16 cellular contexts compared by ENCODE assay signal in genomic region chr1:24387636-24388035, GRCh38. TPM values are rescaled to one million over a fixed set of nuclear protein-coding genes. Genes with fewer than 3 reads are reported as not detected.
A peak's percentile ranks its signal among the peaks of the same experiment; 100 is the strongest.
DNase-seq lines count a peak whose midpoint lies in the region; ATAC-seq and TF ChIP-seq lines count a peak whose summit lies in the region.
"Had no signal": no experiment of that assay in that cellular context is flagged by ENCODE, and none has a peak within 500 bp of the region (broad histone marks: within the 10 kb centered on the region; RNA-seq: fewer than 3 reads in every experiment).

No MANE protein-coding gene starts in this region.

- no peak overlapping the region for H3K27ac Mint-ChIP-seq in activated CD8-positive, alpha-beta memory T cell treated with anti-CD3 and anti-CD28 coated beads, Interleukin-2, amount 10 ng/mL, durations not matched to agents 7 days and 5 days
- H3K27ac Mint-ChIP-seq in Calu3 (ENCODE audit: unreplicated experiment): peak overlapping the region; percentile 50
- H3K27ac Mint-ChIP-seq: B cell had no signal

- CTCF ChIA-PET in activated CD8-positive, alpha-beta memory T cell treated with anti-CD3 and anti-CD28 coated beads, Interleukin-2, amount 10 ng/mL, durations not matched to agents 7 days and 5 days (lab: Charles Lee): interaction anchor here (1.2 to 9.8 kb wide), 4 partner anchors 26 to 188 kb away, joined by 3 to 137 read pairs (median 4); partner anchors contain the start of gene STPG1
- CTCF ChIA-PET in Calu3 (lab: Charles Lee): interaction anchor here (2.0 kb wide), 1 partner anchor 186 kb away, joined by 9 read pairs; no protein-coding TSS in a partner anchor

- intact Hi-C loops in Calu3 (cut with micrococcal nuclease; ENCODE audit: unreplicated experiment): no loop called here

- no TSS peak for BruUV-seq in Calu3 (replicated peaks; lab: Mats Ljungman, UMichigan)

- peaks cover 50% of the 10 kb centered on the region for H3K4me1 Mint-ChIP-seq in activated CD8-positive, alpha-beta memory T cell treated with anti-CD3 and anti-CD28 coated beads, Interleukin-2, amount 10 ng/mL, durations not matched to agents 7 days and 5 days
- peaks cover 54% of the 10 kb centered on the region for H3K4me1 Mint-ChIP-seq in Calu3 (ENCODE audit: low read depth, unreplicated experiment)

- H3K27me3 Mint-ChIP-seq in activated CD8-positive, alpha-beta memory T cell treated with anti-CD3 and anti-CD28 coated beads, Interleukin-2, amount 10 ng/mL, durations not matched to agents 7 days and 5 days: no peaks in the 10 kb centered on the region
- no peaks in the 10 kb centered on the region for H3K27me3 Mint-ChIP-seq in Calu3 (ENCODE audit: unreplicated experiment)
- H3K27me3 Mint-ChIP-seq: B cell; CD4-positive, alpha-beta memory T cell had no signal

- no peak overlapping the region for H3K4me3 Mint-ChIP-seq in activated CD8-positive, alpha-beta memory T cell treated with anti-CD3 and anti-CD28 coated beads, Interleukin-2, amount 10 ng/mL, durations not matched to agents 7 days and 5 days
- no peak overlapping the region for H3K4me3 Mint-ChIP-seq in Calu3 (ENCODE audit: low read depth, unreplicated experiment)
- H3K4me3 Mint-ChIP-seq: B cell; CD4-positive, alpha-beta memory T cell; H9 had no signal

- ATAC-seq in activated CD8-positive, alpha-beta memory T cell treated with anti-CD3 and anti-CD28 coated beads, Interleukin-2, amount 10 ng/mL, durations not matched to agents 7 days and 5 days: no peak
- no peak for ATAC-seq in GM19397 (IDR thresholded peaks at IDR 0.05; ENCODE audit: unreplicated experiment)

- peaks cover 3% of the 10 kb centered on the region for H3K36me3 Mint-ChIP-seq in activated CD8-positive, alpha-beta memory T cell treated with anti-CD3 and anti-CD28 coated beads, Interleukin-2, amount 10 ng/mL, durations not matched to agents 7 days and 5 days
- peaks cover 31% of the 10 kb centered on the region for H3K36me3 Mint-ChIP-seq in Calu3 (ENCODE audit: insufficient read depth, unreplicated experiment)

- peak overlapping the region; percentile 69; the same call in 1 of the 2 replicates for H3K27ac ChIP-seq in VCaP

- peak; percentile 18 for DNase-seq in activated CD8-positive, alpha-beta memory T cell treated with anti-CD3 and anti-CD28 coated beads, Interleukin-2, amount 10 ng/mL, durations not matched to agents 7 days and 5 days
- DNase-seq in activated CD8-positive, alpha-beta memory T cell treated with anti-CD3 and anti-CD28 coated beads, Interleukin-2, amount 50 U/mL, for 4 hours: no peak
- DNase-seq in Calu3: no peak
- DNase-seq in renal cortical epithelial cell (ENCODE audit: low read depth): peak; percentile 51
- DNase-seq in stimulated activated CD4-positive, alpha-beta T cell treated with anti-CD3 and anti-CD28 coated beads, Interleukin-4, amount 100 ng/mL, for 1 hour: no peak
- no peak for DNase-seq in NAMALWA (ENCODE audit: low spot score)
- DNase-seq: C1 segment of cervical spinal cord; CD4-positive, alpha-beta memory T cell; DMS153; DMS79 treated with DMSO at 0.1 percent for 48 hours; EL; GOT3; H9 had no signal

- TF ChIP-seq CTCF in Calu3 (IDR thresholded peaks at IDR 0.05; ENCODE audit: unreplicated experiment) (no peak), VCaP (conservative IDR thresholded peaks at IDR 0.05) (no peak)

- H3K9me3 Mint-ChIP-seq in activated CD8-positive, alpha-beta memory T cell treated with anti-CD3 and anti-CD28 coated beads, Interleukin-2, amount 10 ng/mL, durations not matched to agents 7 days and 5 days (ENCODE audit: low read depth): no peaks in the 10 kb centered on the region
- no peaks in the 10 kb centered on the region for H3K9me3 Mint-ChIP-seq in Calu3 (ENCODE audit: low read depth, unreplicated experiment)
- H3K9me3 Mint-ChIP-seq: CD4-positive, alpha-beta memory T cell; H9 had no signal

RNA-seq across cellular contexts. Expression of gene STPG1, which starts 25.9 kb away (rescaled TPM):
- total RNA-seq in activated CD8-positive, alpha-beta memory T cell treated with anti-CD3 and anti-CD28 coated beads, Interleukin-2, amount 10 ng/mL, durations not matched to agents 7 days and 5 days: 1 to 10 TPM; 5.6 to 9.2 TPM
- total RNA-seq in Calu3 (2022): 9.1 and 10.4 TPM in 2 replicates
- total RNA-seq in renal cortical epithelial cell: 3.6 and 9.9 TPM in 2 replicates

RNA-seq across cellular contexts. Expression of gene NIPAL3, which starts 28.0 kb away (rescaled TPM):
- total RNA-seq in activated CD8-positive, alpha-beta memory T cell treated with anti-CD3 and anti-CD28 coated beads, Interleukin-2, amount 10 ng/mL, durations not matched to agents 7 days and 5 days: 10 to 100 TPM; 35.4 to 44.2 TPM
- 28.8 and 30.8 TPM in 2 replicates for total RNA-seq in Calu3 (2022)
- total RNA-seq in renal cortical epithelial cell: 60.4 and 95.8 TPM in 2 replicates

Comparison
In these comparisons a context has a peak if more than half of its experiments do, and no peak if none do; other contexts are left out.
1. DNase-seq: peak in activated CD8-positive, alpha-beta memory T cell treated with anti-CD3 and anti-CD28 coated beads, Interleukin-2, amount 10 ng/mL, durations not matched to agents 7 days and 5 days (single experiment) and renal cortical epithelial cell (single experiment); none in activated CD8-positive, alpha-beta memory T cell treated with anti-CD3 and anti-CD28 coated beads, Interleukin-2, amount 50 U/mL, for 4 hours (single experiment), Calu3 (single experiment), stimulated activated CD4-positive, alpha-beta T cell treated with anti-CD3 and anti-CD28 coated beads, Interleukin-4, amount 100 ng/mL, for 1 hour (single experiment) and NAMALWA (single experiment).